In genomic region chr7:2523941-2524807, GRCh38 we compare ENCODE assay signal across 8 cellular contexts. TPM values are rescaled to one million over a fixed set of nuclear protein-coding genes. Genes with fewer than 3 reads are reported as not detected.
A peak's percentile ranks its signal among the peaks of the same experiment; 100 is the strongest.
DNase-seq lines count a peak whose midpoint lies in the region; ATAC-seq lines count a peak whose summit lies in the region.

No MANE protein-coding gene starts in this region.

- peaks cover 20% of the 10 kb centered on the region for H3K36me3 ChIP-seq in HUES6 (ENCODE audit: control insufficient read depth, insufficient read depth, low read length)
- peaks cover 31% of the 10 kb centered on the region for H3K36me3 ChIP-seq in SJCRH30
- H3K36me3 ChIP-seq in esophagus (ENCODE audit: control insufficient read depth in 2 of 2, insufficient read depth in 2 of 2, low read length in 1 of 2) = peaks cover 0 to 13% of the 10 kb centered on the region in 2 donors

- H3K9ac ChIP-seq in HUES6 (ENCODE audit: low read length) = peak overlapping the region; percentile 72

- ATAC-seq in GM18858 (IDR thresholded peaks at IDR 0.05; ENCODE audit: unreplicated experiment) (no peak), HG02973 (IDR thresholded peaks at IDR 0.05; ENCODE audit: unreplicated experiment) (no peak)

- peaks cover 82% of the 10 kb centered on the region for H3K4me1 ChIP-seq in HUES6 (ENCODE audit: control insufficient read depth, insufficient read depth, low read length)
- peaks cover 50% of the 10 kb centered on the region for H3K4me1 ChIP-seq in SJCRH30
- peaks cover 10 to 44% of the 10 kb centered on the region in 2 donors for H3K4me1 ChIP-seq in esophagus (ENCODE audit: control insufficient read depth in 2 of 2, insufficient read depth in 2 of 2, low read length in 1 of 2)
- peaks cover 79% of the 10 kb centered on the region for H3K4me1 ChIP-seq in mononuclear cell (ENCODE audit: insufficient read depth, low read length)

- DNase-seq in A172 (ENCODE audit: low spot score) (peak; percentile 91), SJCRH30 (peak; percentile 72 to 78)
- no peak for DNase-seq in stimulated activated CD4-positive, alpha-beta T cell treated with anti-CD3 and anti-CD28 coated beads, Interleukin-4, amount 100 ng/mL, for 4 hours

- H3K4me3 ChIP-seq in HUES6 (ENCODE audit: low read depth, low read length) = peak overlapping the region; percentile 39
- no peak overlapping the region for H3K4me3 ChIP-seq in SJCRH30
- peak overlapping the region in 1 of 2 donors; percentile 18 for H3K4me3 ChIP-seq in esophagus (ENCODE audit: low read depth in 1 of 2, low read length in 2 of 2)
- H3K4me3 ChIP-seq in mononuclear cell (ENCODE audit: low read length) = peak overlapping the region; percentile 84

- H3K27ac ChIP-seq in HUES6 (ENCODE audit: low read depth, low read length) (peak overlapping the region; percentile 85), SJCRH30 (peak overlapping the region; percentile 39), esophagus (ENCODE audit: low read depth in 2 of 2, low read length in 1 of 2) (peak overlapping the region; percentile 85 to 86)

- 31 to 39% methylated on average over 51 of the region's 51 CpGs for WGBS in esophagus, 2 donors

- H3K27me3 ChIP-seq in HUES6 (ENCODE audit: control insufficient read depth, insufficient read depth, low read length) (peaks cover 36% of the 10 kb centered on the region), SJCRH30 (no peaks in the 10 kb centered on the region), esophagus (ENCODE audit: control insufficient read depth in 1 of 2, insufficient read depth in 2 of 2, low read length in 2 of 2) (no peaks in the 10 kb centered on the region), mononuclear cell (ENCODE audit: insufficient read depth, low read length) (no peaks in the 10 kb centered on the region)

- no peaks in the 10 kb centered on the region for H3K9me3 ChIP-seq in HUES6 (ENCODE audit: control insufficient read depth, insufficient read depth, low read depth, low read length)
- no peaks in the 10 kb centered on the region for H3K9me3 ChIP-seq in SJCRH30 (replicated peaks)
- no peaks in the 10 kb centered on the region for H3K9me3 ChIP-seq in esophagus (ENCODE audit: control insufficient read depth in 2 of 2, insufficient read depth in 1 of 2, low read depth in 1 of 2, low read length in 1 of 2)
- no peaks in the 10 kb centered on the region for H3K9me3 ChIP-seq in mononuclear cell (ENCODE audit: low read depth, low read length)

RNA-seq across cellular contexts. Expression of gene LFNG, which starts 4.6 kb away (rescaled TPM):
- total RNA-seq in A172 (2014; rRNA removed; shearing (Covaris generic)) = 21.2 and 32.5 TPM in 2 replicates
- 20.3 and 25.2 TPM in 2 replicates for total RNA-seq in SJCRH30 (2014; rRNA removed; shearing (Covaris generic))
- polyA plus RNA-seq in esophagus = 10 to 100 TPM; 12.0 to 13.7 TPM
- total RNA-seq in mononuclear cell = 101 TPM

RNA-seq across cellular contexts. Expression of gene BRAT1, which starts 31.1 kb away (rescaled TPM):
- 69.2 and 87.9 TPM in 2 replicates for total RNA-seq in A172 (2014; rRNA removed; shearing (Covaris generic))
- 38.5 and 41.5 TPM in 2 replicates for total RNA-seq in SJCRH30 (2014; rRNA removed; shearing (Covaris generic))
- polyA plus RNA-seq in esophagus = 10 to 100 TPM; 15.6 to 19.5 TPM
- total RNA-seq in mononuclear cell = 7.7 TPM

RNA-seq across cellular contexts. Expression of gene IQCE, which starts 34.6 kb away (rescaled TPM):
- 26.1 and 35.5 TPM in 2 replicates for total RNA-seq in A172 (2014; rRNA removed; shearing (Covaris generic))
- total RNA-seq in SJCRH30 (2014; rRNA removed; shearing (Covaris generic)) = 5.0 and 5.1 TPM in 2 replicates
- 1 to 10 TPM; 2.4 to 3.4 TPM for polyA plus RNA-seq in esophagus
- total RNA-seq in mononuclear cell = 2.7 TPM

RNA-seq across cellular contexts. Expression of gene GRIFIN, which starts 48.0 kb away (rescaled TPM):
- not detected in 2 replicates for total RNA-seq in A172 (2014; rRNA removed; shearing (Covaris generic))
- total RNA-seq in SJCRH30 (2014; rRNA removed; shearing (Covaris generic)) = not detected in 2 replicates
- not detected for polyA plus RNA-seq in esophagus
- total RNA-seq in mononuclear cell = not detected

Comparison
In these comparisons a context has a peak if more than half of its experiments do, and no peak if none do; other contexts are left out.
1. DNase-seq: peak in A172 (single experiment) and SJCRH30 (2 of 2); none in stimulated activated CD4-positive, alpha-beta T cell treated with anti-CD3 and anti-CD28 coated beads, Interleukin-4, amount 100 ng/mL, for 4 hours (0 of 2).
2. Peak in every context shown above with its lines, with median percentiles within 50 percentile points of each other: H3K27ac ChIP-seq.